25 cellular contexts compared by ENCODE assay signal in the genomic region with DNA sequence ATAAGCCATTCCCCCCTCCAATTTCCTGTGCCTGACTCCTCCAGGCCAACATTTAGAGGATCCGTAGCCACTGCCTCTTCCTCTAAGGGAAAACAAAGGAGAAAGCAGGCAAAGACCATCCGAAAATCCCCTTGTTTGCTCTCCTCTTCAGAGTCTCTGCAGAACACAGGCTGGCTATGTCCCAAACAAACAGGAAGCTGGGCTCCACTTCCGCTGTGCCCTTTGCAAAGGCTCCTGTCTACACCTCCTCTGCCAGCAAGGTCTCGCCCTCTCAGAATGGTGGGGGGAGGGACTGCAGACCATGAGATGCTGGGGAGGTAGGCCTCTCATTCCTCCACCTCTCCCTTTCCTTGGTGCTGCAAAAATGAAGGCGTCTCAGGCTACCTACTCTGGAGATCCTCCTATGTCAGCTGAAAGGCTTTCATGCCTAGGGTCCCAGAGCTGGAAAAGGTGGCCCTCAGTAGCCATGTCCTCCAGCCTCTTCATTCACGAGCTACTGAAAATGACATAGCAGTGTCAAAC.
DNase-seq lines count a peak whose midpoint lies in the region; ATAC-seq and TF ChIP-seq lines count a peak whose summit lies in the region.
"Had no signal": no experiment of that assay in that cellular context is flagged by ENCODE, and none has a peak within 500 bp of the region (broad histone marks: within the 10 kb centered on the region; RNA-seq: fewer than 3 reads in every experiment).

No MANE protein-coding gene starts in this region.

- H3K4me3 Mint-ChIP-seq in glutamatergic neuron (ENCODE audit: unreplicated experiment), result peak overlapping the region; percentile 33
- H3K4me3 Mint-ChIP-seq in activated CD4-positive, alpha-beta T cell treated with anti-CD3 and anti-CD28 coated beads, Interleukin-2, amount 10 ng/mL, durations not matched to agents 24 days and 14 days, result no peak overlapping the region
- H3K4me3 Mint-ChIP-seq: stimulated activated memory B cell treated with anti-CD40 and anti-IgM and Interleukin-4, amounts not matched to agents 10 μg/mL and 1 μg/mL and 100 μg/mL, for 72 hours; T-cell had no signal

- no peak overlapping the region for H3K27ac ChIP-seq in OCI-LY7 (ENCODE audit: low read depth, low read length, poor library complexity, severe bottlenecking)
- H3K27ac ChIP-seq: breast epithelium, colonic mucosa, gastrocnemius medialis, KMS-11, left lung, ovary, SJCRH30, spleen had no signal

- POLR2A ChIA-PET in OCI-LY7 (lab: Charles Lee), result no interaction called here

- BruUV-seq in OCI-LY7 (replicated peaks; lab: Mats Ljungman, UMichigan), result no TSS peak

- H3K36me3 Mint-ChIP-seq in glutamatergic neuron (ENCODE audit: unreplicated experiment), result no peaks in the 10 kb centered on the region
- no peaks in the 10 kb centered on the region for H3K36me3 Mint-ChIP-seq in activated CD4-positive, alpha-beta T cell treated with anti-CD3 and anti-CD28 coated beads, Interleukin-2, amount 10 ng/mL, durations not matched to agents 24 days and 14 days (ENCODE audit: low read depth)
- H3K36me3 Mint-ChIP-seq: stimulated activated memory B cell treated with anti-CD40 and anti-IgM and Interleukin-4, amounts not matched to agents 10 μg/mL and 1 μg/mL and 100 μg/mL, for 72 hours; T-cell had no signal

- no peak overlapping the region for H3K4me2 ChIP-seq in OCI-LY7 (ENCODE audit: low read length)
- H3K4me2 ChIP-seq: KMS-11 had no signal

- ATAC-seq in GM19395 (IDR thresholded peaks at IDR 0.05; ENCODE audit: unreplicated experiment) (no peak), GM18867 (IDR thresholded peaks at IDR 0.05; ENCODE audit: unreplicated experiment) (no peak)
- ATAC-seq: gastrocnemius medialis; left lung; Panc1; stimulated activated memory B cell treated with anti-CD40 and anti-IgM and Interleukin-4, amounts not matched to agents 10 μg/mL and 1 μg/mL and 100 μg/mL, for 72 hours; T-cell had no signal

- no peaks in the 10 kb centered on the region for H3K79me2 ChIP-seq in OCI-LY7 (ENCODE audit: insufficient read depth, low read depth, low read length)

- H3K27me3 Mint-ChIP-seq in glutamatergic neuron (ENCODE audit: unreplicated experiment), result peaks cover 8% of the 10 kb centered on the region
- H3K27me3 Mint-ChIP-seq in activated CD4-positive, alpha-beta T cell treated with anti-CD3 and anti-CD28 coated beads, Interleukin-2, amount 10 ng/mL, durations not matched to agents 24 days and 14 days, result no peaks in the 10 kb centered on the region

- CTCF ChIA-PET in OCI-LY7 (lab: Charles Lee; ENCODE audit: unreplicated experiment), result no interaction called here

- H4K20me1 ChIP-seq in OCI-LY7 (ENCODE audit: insufficient read depth, low read length), result no peaks in the 10 kb centered on the region

- TF ChIP-seq CTCF in GM12865 (IDR thresholded peaks at IDR 0.05; ENCODE audit: insufficient read depth, low read depth, low read length, missing control alignments) (no peak), OCI-LY7 (conservative IDR thresholded peaks at IDR 0.05; ENCODE audit: low read length) (no peak), glutamatergic neuron (IDR thresholded peaks at IDR 0.05; ENCODE audit: partially characterized antibody, unreplicated experiment) (no peak)

- DNase-seq in COLO668 (lab: John Stamatoyannopoulos, UW; ENCODE audit: unreplicated experiment) (peak; percentile 40), GM12865 (ENCODE audit: low read depth) (peak; percentile 7), OCI-LY7 (ENCODE audit: low spot score) (peak; percentile 6), glutamatergic neuron (no peak)
- no peak for DNase-seq in activated naive CD4-positive, alpha-beta T cell treated with anti-CD3 and anti-CD28 coated beads, Interleukin-2, amount 50 U/mL, for 16 hours
- no peak for DNase-seq in activated CD4-positive, alpha-beta T cell treated with anti-CD3 and anti-CD28 coated beads, Interleukin-2, amount 10 ng/mL, durations not matched to agents 24 days and 14 days
- DNase-seq: activated CD4-positive, alpha-beta T cell treated with anti-CD3 and anti-CD28 coated beads for 4 hours; activated naive CD4-positive, alpha-beta T cell; activated T-cell treated with anti-CD3 and anti-CD28 coated beads, Interleukin-2, amount 50 U/mL, for 48 hours; colonic mucosa; gastrocnemius medialis; hippocampal formation; left lung; NCI-H146; ovary; SJCRH30; spleen; stimulated activated CD4-positive, alpha-beta T cell treated with anti-CD3 and anti-CD28 coated beads, Interleukin-4, amount 100 ng/mL, for 1 hour had no signal

- no peak overlapping the region for H2AFZ ChIP-seq in OCI-LY7 (ENCODE audit: low read length)

- no peaks in the 10 kb centered on the region for H3K9me3 ChIP-seq in OCI-LY7 (ENCODE audit: low read length)
- H3K9me3 ChIP-seq: breast epithelium, colonic mucosa, gastrocnemius medialis, left lung, ovary, SJCRH30, spleen had no signal

- H3K9me3 Mint-ChIP-seq in glutamatergic neuron (ENCODE audit: unreplicated experiment), result peaks cover 5% of the 10 kb centered on the region
- H3K9me3 Mint-ChIP-seq in activated CD4-positive, alpha-beta T cell treated with anti-CD3 and anti-CD28 coated beads, Interleukin-2, amount 10 ng/mL, durations not matched to agents 24 days and 14 days, result no peaks in the 10 kb centered on the region
- H3K9me3 Mint-ChIP-seq: stimulated activated memory B cell treated with anti-CD40 and anti-IgM and Interleukin-4, amounts not matched to agents 10 μg/mL and 1 μg/mL and 100 μg/mL, for 72 hours; T-cell had no signal

- intact Hi-C loops in OCI-LY7 (cut with micrococcal nuclease; ENCODE audit: unreplicated experiment), result no loop called here
- intact Hi-C loops in activated CD4-positive, alpha-beta T cell treated with anti-CD3 and anti-CD28 coated beads, Interleukin-2, amount 10 ng/mL, durations not matched to agents 24 days and 14 days (cut with micrococcal nuclease), result no loop called here

- H3K4me1 Mint-ChIP-seq in glutamatergic neuron (ENCODE audit: low read depth, unreplicated experiment), result peaks cover 65% of the 10 kb centered on the region
- no peaks in the 10 kb centered on the region for H3K4me1 Mint-ChIP-seq in activated CD4-positive, alpha-beta T cell treated with anti-CD3 and anti-CD28 coated beads, Interleukin-2, amount 10 ng/mL, durations not matched to agents 24 days and 14 days
- H3K4me1 Mint-ChIP-seq: stimulated activated memory B cell treated with anti-CD40 and anti-IgM and Interleukin-4, amounts not matched to agents 10 μg/mL and 1 μg/mL and 100 μg/mL, for 72 hours; T-cell had no signal

- H3K4me1 ChIP-seq in OCI-LY7 (ENCODE audit: insufficient read depth, low read length, poor library complexity, severe bottlenecking), result no peaks in the 10 kb centered on the region
- H3K4me1 ChIP-seq: breast epithelium, colonic mucosa, gastrocnemius medialis, left lung, SJCRH30 had no signal

- H3K27ac Mint-ChIP-seq in glutamatergic neuron (ENCODE audit: unreplicated experiment), result peak overlapping the region; percentile 98
- H3K27ac Mint-ChIP-seq in activated CD4-positive, alpha-beta T cell treated with anti-CD3 and anti-CD28 coated beads, Interleukin-2, amount 10 ng/mL, durations not matched to agents 24 days and 14 days, result no peak overlapping the region
- H3K27ac Mint-ChIP-seq: stimulated activated memory B cell treated with anti-CD40 and anti-IgM and Interleukin-4, amounts not matched to agents 10 μg/mL and 1 μg/mL and 100 μg/mL, for 72 hours; T-cell had no signal

- no peak overlapping the region for H3K4me3 ChIP-seq in GM12865 (ENCODE audit: low read depth, low read length)
- no peak overlapping the region for H3K4me3 ChIP-seq in OCI-LY7 (ENCODE audit: low read depth, low read length, poor library complexity, severe bottlenecking)
- H3K4me3 ChIP-seq: breast epithelium, colonic mucosa, gastrocnemius medialis, left lung, ovary, SJCRH30, spleen had no signal

- H3K9me2 ChIP-seq in OCI-LY7 (ENCODE audit: insufficient read depth, low read length), result no peaks in the 10 kb centered on the region

- no peaks in the 10 kb centered on the region for H3K36me3 ChIP-seq in OCI-LY7 (ENCODE audit: insufficient read depth, low read length)
- H3K36me3 ChIP-seq: breast epithelium, colonic mucosa, gastrocnemius medialis, left lung, ovary, SJCRH30, spleen had no signal

Comparison
In these comparisons a context has a peak if more than half of its experiments do, and no peak if none do; other contexts are left out.
1. DNase-seq: peak in COLO668 (single experiment), GM12865 (single experiment) and OCI-LY7 (single experiment); none in glutamatergic neuron (single experiment), activated naive CD4-positive, alpha-beta T cell treated with anti-CD3 and anti-CD28 coated beads, Interleukin-2, amount 50 U/mL, for 16 hours (single experiment) and activated CD4-positive, alpha-beta T cell treated with anti-CD3 and anti-CD28 coated beads, Interleukin-2, amount 10 ng/mL, durations not matched to agents 24 days and 14 days (single experiment).